In genomic region chr7:117616694-117617093, GRCh38 we compare ENCODE assay signal across 17 cellular contexts.
"Had no signal": no experiment of that assay in that cellular context is flagged by ENCODE, and none has a peak within 500 bp of the region (broad histone marks: within the 10 kb centered on the region; RNA-seq: fewer than 3 reads in every experiment).

No MANE protein-coding gene starts in this region.

- H3K36me3 ChIP-seq: esophagus squamous epithelium, gastroesophageal sphincter, left ventricle myocardium inferior, tibial artery, upper lobe of right lung, vagina had no signal

- H3K27me3 ChIP-seq: esophagus squamous epithelium, gastroesophageal sphincter, tibial artery, upper lobe of right lung, vagina had no signal

- H3K4me3 ChIP-seq: esophagus squamous epithelium, gastroesophageal sphincter, left ventricle myocardium inferior, lung, smooth muscle cell, tibial artery, upper lobe of right lung, vagina had no signal

- DNase-seq: esophagus squamous epithelium; foreskin fibroblast; glutamatergic neuron; immature natural killer cell; left ventricle myocardium inferior; midbrain; naive thymus-derived CD4-positive, alpha-beta T cell; right cardiac atrium; stimulated activated CD4-positive, alpha-beta T cell treated with anti-CD3 and anti-CD28 coated beads, Interleukin-4, amount 100 ng/mL, for 24 hours; tibial artery; upper lobe of right lung had no signal

- H3K4me1 ChIP-seq: gastroesophageal sphincter, left ventricle myocardium inferior, tibial artery, upper lobe of right lung, vagina had no signal

- FAIRE-seq: keratinocyte had no signal

- ATAC-seq: gastroesophageal sphincter; naive thymus-derived CD4-positive, alpha-beta T cell; right cardiac atrium; stimulated activated memory B cell treated with anti-CD40 and anti-IgM and Interleukin-4, amounts not matched to agents 10 μg/mL and 1 μg/mL and 100 μg/mL, for 72 hours; upper lobe of right lung had no signal

- H3K9me3 ChIP-seq: esophagus squamous epithelium, gastroesophageal sphincter, left ventricle myocardium inferior, tibial artery, upper lobe of right lung, vagina had no signal

- H3K4me2 ChIP-seq: smooth muscle cell had no signal

- H3K27ac ChIP-seq: esophagus squamous epithelium, gastroesophageal sphincter, left ventricle myocardium inferior, tibial artery, upper lobe of right lung, vagina had no signal
